25 cellular contexts compared by ENCODE assay signal in genomic region chr12:115885040-115885439, GRCh38.
A peak's percentile ranks its signal among the peaks of the same experiment; 100 is the strongest.
DNase-seq lines count a peak whose midpoint lies in the region; ATAC-seq and TF ChIP-seq lines count a peak whose summit lies in the region.
"Had no signal": no experiment of that assay in that cellular context is flagged by ENCODE, and none has a peak within 500 bp of the region (broad histone marks: within the 10 kb centered on the region; RNA-seq: fewer than 3 reads in every experiment).

No MANE protein-coding gene starts in this region.

- WGBS in prostate gland: 45% methylated on average over 6 of the region's 6 CpGs
- WGBS in mesenchymal stem cell: 77% methylated on average over 6 of the region's 6 CpGs

- no peak for TF ChIP-seq POLR2A in prostate gland (IDR thresholded peaks at IDR 0.05)

- no peak overlapping the region for H3K4me2 ChIP-seq in mesenchymal stem cell (ENCODE audit: low read length, poor library complexity, severe bottlenecking)

- H3K14ac ChIP-seq in mesenchymal stem cell (ENCODE audit: low read length in 2 of 2): no peak overlapping the region

- intact Hi-C loops in prostate gland (cut with DNase I): no loop called here

- no peak overlapping the region for H3K23ac ChIP-seq in mesenchymal stem cell (ENCODE audit: low read length in 2 of 2)

- no peak overlapping the region for H3K18ac ChIP-seq in mesenchymal stem cell (ENCODE audit: low read depth in 1 of 2, low read length in 2 of 2)

- H3K4ac ChIP-seq in mesenchymal stem cell (ENCODE audit: low read depth in 1 of 2, low read length in 2 of 2): no peak overlapping the region

- no peak overlapping the region for H4K8ac ChIP-seq in mesenchymal stem cell (ENCODE audit: low read length)

- H2BK15ac ChIP-seq in mesenchymal stem cell (ENCODE audit: low read depth, poor library complexity, severe bottlenecking): no peak overlapping the region

- H2AFZ ChIP-seq in mesenchymal stem cell (ENCODE audit: low read depth, low read length): no peak overlapping the region

- H3K36me3 ChIP-seq in prostate gland: no peaks in the 10 kb centered on the region
- H3K36me3 ChIP-seq in mesenchymal stem cell (ENCODE audit: control insufficient read depth in 1 of 2, insufficient read depth in 2 of 2, low read depth in 1 of 2, low read length in 2 of 2): no peaks in the 10 kb centered on the region
- H3K36me3 ChIP-seq: adrenal gland, brain microvascular endothelial cell, right lobe of liver, thoracic aorta had no signal

- H2AK5ac ChIP-seq in mesenchymal stem cell (ENCODE audit: low read length, severe bottlenecking): no peak overlapping the region

- H2BK5ac ChIP-seq in mesenchymal stem cell (ENCODE audit: low read depth, low read length, poor library complexity, severe bottlenecking): no peak overlapping the region

- TF ChIP-seq CTCF in prostate gland (IDR thresholded peaks at IDR 0.05): no peak

- H3K4me1 ChIP-seq in prostate gland (replicated peaks) (no peaks in the 10 kb centered on the region), mesenchymal stem cell (ENCODE audit: control insufficient read depth, insufficient read depth, low read depth, low read length) (no peaks in the 10 kb centered on the region)
- H3K4me1 ChIP-seq: adrenal gland, right lobe of liver had no signal

- DNase-seq in NCI-H1417 (lab: John Stamatoyannopoulos, UW) (peak; percentile 10 to 95 (median 55)), NCI-H1417 treated with DMSO at 0.1 percent for 48 hours (lab: John Stamatoyannopoulos, UW) (no peak), NCI-H1105 (lab: John Stamatoyannopoulos, UW) (peak; percentile 95), NCI-H510A treated with DMSO at 0.1 percent for 48 hours (lab: John Stamatoyannopoulos, UW) (peak; percentile 99), prostate gland (ENCODE audit: low spot score) (peak; percentile 66), mesenchymal stem cell (no peak)
- no peak for DNase-seq in activated CD4-positive, alpha-beta T cell treated with anti-CD3 and anti-CD28 coated beads for 4 hours
- DNase-seq: activated CD4-positive, alpha-beta T cell treated with anti-CD3 and anti-CD28 coated beads for 48 hours; activated naive CD4-positive, alpha-beta T cell treated with Interleukin-2 at 50 U/mL for 16 hours; activated T-cell treated with anti-CD3 and anti-CD28 coated beads, Interleukin-2, amount 50 U/mL, for 72 hours; adrenal gland; brain microvascular endothelial cell; CD4-positive, alpha-beta T cell; DMS 273 treated with DMSO at 0.1 percent for 48 hours; erythroblast; GF-D8; head of caudate nucleus; KG1; posterior cingulate gyrus; right lobe of liver; stimulated activated naive CD8-positive, alpha-beta T cell treated with anti-CD3 and anti-CD28 coated beads, Interleukin-15, Interleukin-2, amounts not matched to agents 100 U/mL and 50 U/mL, for 24 hours had no signal

- ATAC-seq in GM21723 (IDR thresholded peaks at IDR 0.05; ENCODE audit: unreplicated experiment): no peak
- ATAC-seq: activated T-cell treated with anti-CD3 and anti-CD28 coated beads, Interleukin-2, amount 50 U/mL, for 72 hours; right lobe of liver; stimulated activated naive CD8-positive, alpha-beta T cell treated with anti-CD3 and anti-CD28 coated beads, Interleukin-15, Interleukin-2, amounts not matched to agents 100 U/mL and 50 U/mL, for 24 hours had no signal

- H2BK120ac ChIP-seq in mesenchymal stem cell (ENCODE audit: low read depth, low read length): no peak overlapping the region

- H3K27ac ChIP-seq in prostate gland (peak overlapping the region; percentile 16 to 55), mesenchymal stem cell (ENCODE audit: low read length, poor library complexity, severe bottlenecking) (no peak overlapping the region)
- H3K27ac ChIP-seq: 22Rv1, adrenal gland, brain microvascular endothelial cell, right lobe of liver, thoracic aorta had no signal

- no peaks in the 10 kb centered on the region for H3K79me1 ChIP-seq in mesenchymal stem cell (replicated peaks; ENCODE audit: low read length, poor library complexity, severe bottlenecking)

- H2BK12ac ChIP-seq in mesenchymal stem cell (ENCODE audit: low read length in 2 of 2): no peak overlapping the region

- H3K9me3 ChIP-seq in prostate gland: no peaks in the 10 kb centered on the region
- H3K9me3 ChIP-seq in mesenchymal stem cell (ENCODE audit: control insufficient read depth, low read length): peaks cover 4% of the 10 kb centered on the region
- H3K9me3 ChIP-seq: adrenal gland, right lobe of liver, thoracic aorta had no signal

- H3K4me3 ChIP-seq in prostate gland (no peak overlapping the region), mesenchymal stem cell (ENCODE audit: insufficient read depth in 1 of 2, low read depth in 1 of 2, low read length in 2 of 2) (no peak overlapping the region)
- H3K4me3 ChIP-seq: adrenal gland, lung, right lobe of liver, thoracic aorta had no signal

- H4K91ac ChIP-seq in mesenchymal stem cell (ENCODE audit: low read length): no peak overlapping the region

- H3K27me3 ChIP-seq in prostate gland (replicated peaks; ENCODE audit: insufficient read depth): no peaks in the 10 kb centered on the region
- peaks cover 0 to 12% of the 10 kb centered on the region in 2 experiments for H3K27me3 ChIP-seq in mesenchymal stem cell (ENCODE audit: control insufficient read depth in 1 of 2, insufficient read depth in 1 of 2, low read length in 2 of 2)
- H3K27me3 ChIP-seq: adrenal gland, brain microvascular endothelial cell, right lobe of liver had no signal

- H3K9ac ChIP-seq in mesenchymal stem cell (ENCODE audit: low read length): no peak overlapping the region

Comparison
In these comparisons a context has a peak if more than half of its experiments do, and no peak if none do; other contexts are left out.
1. DNase-seq: peak in NCI-H1417 (3 of 3), NCI-H1105 (single experiment), NCI-H510A treated with DMSO at 0.1 percent for 48 hours (single experiment) and prostate gland (single experiment); none in NCI-H1417 treated with DMSO at 0.1 percent for 48 hours (single experiment), activated CD4-positive, alpha-beta T cell treated with anti-CD3 and anti-CD28 coated beads for 4 hours (0 of 2) and mesenchymal stem cell (single experiment).